8 cellular contexts compared by ENCODE assay signal in genomic region chr3:24773798-24774197, GRCh38.
DNase-seq lines count a peak whose midpoint lies in the region; ATAC-seq, FAIRE-seq and TF ChIP-seq lines count a peak whose summit lies in the region.

No MANE protein-coding gene starts in this region.

- H3K4me2 ChIP-seq in endothelial cell of umbilical vein (ENCODE audit: insufficient read depth, low read length) (no peak overlapping the region), mesendoderm (ENCODE audit: low read length) (no peak overlapping the region)

- no peaks in the 10 kb centered on the region for H3K79me1 ChIP-seq in mesendoderm (ENCODE audit: low read length)

- H2BK120ac ChIP-seq in mesendoderm (ENCODE audit: low read depth, low read length) = no peak overlapping the region

- TF ChIP-seq POLR2A in endothelial cell of umbilical vein (IDR thresholded peaks at IDR 0.05; ENCODE audit: low read depth, low read length) = no peak

- DNase-seq in GM03348 (ENCODE audit: low spot score) (peak; percentile 40), Kasumi-1 (lab: John Stamatoyannopoulos, UW) (peak; percentile 83 to 84), SHP77 (lab: John Stamatoyannopoulos, UW) (peak; percentile 52 to 69), endothelial cell of umbilical vein (ENCODE audit: low read depth, low spot score) (peak; percentile 61), mesendoderm (peak; percentile 87)
- DNase-seq in effector memory CD4-positive, alpha-beta T cell = no peak

- H4K20me1 ChIP-seq in endothelial cell of umbilical vein (replicated peaks; ENCODE audit: control insufficient read depth, extremely low read depth, insufficient read depth, low read length) = no peaks in the 10 kb centered on the region

- H3K9ac ChIP-seq in endothelial cell of umbilical vein (replicated peaks; ENCODE audit: extremely low read depth, insufficient read depth, low read length) (no peak overlapping the region), mesendoderm (ENCODE audit: low read length) (no peak overlapping the region)

- no peak overlapping the region for H2AFZ ChIP-seq in endothelial cell of umbilical vein (ENCODE audit: low read depth, low read length)

- ATAC-seq in GM21619 (IDR thresholded peaks at IDR 0.05; ENCODE audit: unreplicated experiment) (peak; percentile 84), GM21390 (IDR thresholded peaks at IDR 0.05; ENCODE audit: unreplicated experiment) (no peak)

- intact Hi-C loops in endothelial cell of umbilical vein (cut with micrococcal nuclease) = loop anchor here (1.0 to 10.0 kb wide), 6 partner anchors 191 to 1084 kb away; partner anchors contain the start of gene RARB

- FAIRE-seq in endothelial cell of umbilical vein (lab: Jason Lieb, UNC) = peak; percentile 76

- H3K18ac ChIP-seq in mesendoderm (ENCODE audit: low read length) = no peak overlapping the region

- H3K27ac ChIP-seq in endothelial cell of umbilical vein (ENCODE audit: insufficient read depth, low read depth, low read length) (no peak overlapping the region), mesendoderm (ENCODE audit: low read depth, low read length) (no peak overlapping the region)
- H3K27ac ChIP-seq in effector memory CD4-positive, alpha-beta T cell (ENCODE audit: insufficient read depth, low read length, poor library complexity, severe bottlenecking) = no peak overlapping the region

- BruUV-seq in endothelial cell of umbilical vein (replicated peaks; lab: Mats Ljungman, UMichigan) = no TSS peak

- no peak overlapping the region for H4K5ac ChIP-seq in mesendoderm (ENCODE audit: low read length)

- H2BK15ac ChIP-seq in mesendoderm (replicated peaks; ENCODE audit: low read depth) = no peak overlapping the region

- H3K4ac ChIP-seq in mesendoderm (ENCODE audit: low read depth, low read length) = no peak overlapping the region

- no peaks in the 10 kb centered on the region for H3K9me3 ChIP-seq in endothelial cell of umbilical vein (replicated peaks; ENCODE audit: control insufficient read depth, insufficient read depth, low read length)
- H3K9me3 ChIP-seq in effector memory CD4-positive, alpha-beta T cell (ENCODE audit: control insufficient read depth, low read length) = no peaks in the 10 kb centered on the region

- POLR2A ChIA-PET in endothelial cell of umbilical vein (lab: Charles Lee) = no interaction called here

- no peak overlapping the region for H2BK5ac ChIP-seq in mesendoderm (ENCODE audit: low read length)

- H4K8ac ChIP-seq in mesendoderm (ENCODE audit: low read depth, low read length) = no peak overlapping the region

- peak; percentile 69 to 71 for TF ChIP-seq CTCF in endothelial cell of umbilical vein (IDR thresholded peaks at IDR 0.05; ENCODE audit: extremely low read depth in 1 of 2, insufficient read depth in 1 of 2, low read depth in 1 of 2, low read length in 2 of 2)

- no peaks in the 10 kb centered on the region for H3K4me1 ChIP-seq in endothelial cell of umbilical vein (ENCODE audit: control insufficient read depth, extremely low read depth, insufficient read depth, low read length)
- H3K4me1 ChIP-seq in mesendoderm (ENCODE audit: control insufficient read depth, low read depth, low read length) = no peaks in the 10 kb centered on the region
- H3K4me1 ChIP-seq in effector memory CD4-positive, alpha-beta T cell (ENCODE audit: control insufficient read depth, insufficient read depth, low read length, poor library complexity, severe bottlenecking) = no peaks in the 10 kb centered on the region

- no peak overlapping the region for H3K23ac ChIP-seq in mesendoderm (ENCODE audit: low read length)

- H3K79me2 ChIP-seq in endothelial cell of umbilical vein (ENCODE audit: control insufficient read depth, insufficient read depth, low read length) (no peaks in the 10 kb centered on the region), mesendoderm (ENCODE audit: control insufficient read depth, insufficient read depth, low read length) (no peaks in the 10 kb centered on the region)

- no peak overlapping the region for H3K4me3 ChIP-seq in endothelial cell of umbilical vein (replicated peaks in 1 of 3; ENCODE audit: insufficient read depth in 1 of 3, low read depth in 1 of 3, low read length in 3 of 3)
- no peak overlapping the region for H3K4me3 ChIP-seq in mesendoderm (ENCODE audit: low read length)
- H3K4me3 ChIP-seq in effector memory CD4-positive, alpha-beta T cell (ENCODE audit: insufficient read depth, low read depth, low read length, poor library complexity, severe bottlenecking) = no peak overlapping the region

- H3K27me3 ChIP-seq in endothelial cell of umbilical vein (ENCODE audit: control insufficient read depth in 2 of 2, insufficient read depth in 2 of 2, low read length in 2 of 2) (no peaks in the 10 kb centered on the region), mesendoderm (ENCODE audit: insufficient read depth, low read length, poor library complexity) (no peaks in the 10 kb centered on the region)
- no peaks in the 10 kb centered on the region for H3K27me3 ChIP-seq in effector memory CD4-positive, alpha-beta T cell (replicated peaks; ENCODE audit: control insufficient read depth, insufficient read depth, low read length, poor library complexity, severe bottlenecking)

- H2AK5ac ChIP-seq in mesendoderm (ENCODE audit: low read length) = no peak overlapping the region

- H3K36me3 ChIP-seq in endothelial cell of umbilical vein (ENCODE audit: control insufficient read depth in 2 of 2, extremely low read depth in 1 of 2, insufficient read depth in 2 of 2, low read length in 2 of 2) (no peaks in the 10 kb centered on the region), mesendoderm (ENCODE audit: control insufficient read depth, insufficient read depth, low read length) (no peaks in the 10 kb centered on the region)
- H3K36me3 ChIP-seq in effector memory CD4-positive, alpha-beta T cell (ENCODE audit: control insufficient read depth, insufficient read depth, low read length) = no peaks in the 10 kb centered on the region

- H3K9me1 ChIP-seq in endothelial cell of umbilical vein (replicated peaks; ENCODE audit: control insufficient read depth, extremely low read depth, insufficient read depth, low read length) = no peaks in the 10 kb centered on the region

- no peak overlapping the region for H3K56ac ChIP-seq in mesendoderm (ENCODE audit: low read length)

- CTCF ChIA-PET in endothelial cell of umbilical vein (lab: Charles Lee) = interaction anchor here (0.6 to 3.1 kb wide), 17 partner anchors 9 to 1083 kb away, joined by 3 to 52 read pairs (median 3); partner anchors contain the start of gene RARB

- no CpG with 5 or more reads among the region's 4 CpGs for WGBS in mesendoderm (ENCODE audit: extremely low coverage, insufficient coverage, low lambda C conversion rate)

- dilution Hi-C loops in endothelial cell of umbilical vein (cut with MboI; ENCODE audit: extremely low pct_ligation_motif_present, low sequenced_read_pairs) = no loop called here

TF ChIP-seq in endothelial cell of umbilical vein, 7 proteins besides CTCF, POLR2A, EP300 and RAD21:
- TF ChIP-seq POLR2AphosphoS5 (IDR thresholded peaks at IDR 0.05; ENCODE audit: insufficient read depth, low read depth, low read length) (no peak), JUN (IDR thresholded peaks at IDR 0.05; ENCODE audit: borderline replicate concordance, insufficient read depth, insufficient read length, low read depth) (no peak), EZH2 (IDR thresholded peaks at IDR 0.05; ENCODE audit: borderline replicate concordance, low read depth, low read length, severe bottlenecking) (no peak), FOS (IDR thresholded peaks at IDR 0.05; ENCODE audit: borderline replicate concordance, insufficient read depth, low read length) (no peak), MYC (IDR thresholded peaks at IDR 0.05; ENCODE audit: low read depth, low read length) (no peak), GATA2 (IDR thresholded peaks at IDR 0.05; ENCODE audit: insufficient read depth, insufficient read length, low read depth, low read length) (no peak)
- TF ChIP-seq, protein P1, sequence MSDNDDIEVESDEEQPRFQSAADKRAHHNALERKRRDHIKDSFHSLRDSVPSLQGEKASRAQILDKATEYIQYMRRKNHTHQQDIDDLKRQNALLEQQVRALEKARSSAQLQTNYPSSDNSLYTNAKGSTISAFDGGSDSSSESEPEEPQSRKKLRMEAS (IDR thresholded peaks at IDR 0.05; ENCODE audit: insufficient read depth, insufficient read length) = no peak

Comparison
In these comparisons a context has a peak if more than half of its experiments do, and no peak if none do; other contexts are left out.
1. DNase-seq: peak in GM03348 (single experiment), Kasumi-1 (2 of 2), SHP77 (2 of 2), endothelial cell of umbilical vein (single experiment) and mesendoderm (single experiment); none in effector memory CD4-positive, alpha-beta T cell (0 of 3).